ENCODE assay signal across 9 cellular contexts in the genomic region with DNA sequence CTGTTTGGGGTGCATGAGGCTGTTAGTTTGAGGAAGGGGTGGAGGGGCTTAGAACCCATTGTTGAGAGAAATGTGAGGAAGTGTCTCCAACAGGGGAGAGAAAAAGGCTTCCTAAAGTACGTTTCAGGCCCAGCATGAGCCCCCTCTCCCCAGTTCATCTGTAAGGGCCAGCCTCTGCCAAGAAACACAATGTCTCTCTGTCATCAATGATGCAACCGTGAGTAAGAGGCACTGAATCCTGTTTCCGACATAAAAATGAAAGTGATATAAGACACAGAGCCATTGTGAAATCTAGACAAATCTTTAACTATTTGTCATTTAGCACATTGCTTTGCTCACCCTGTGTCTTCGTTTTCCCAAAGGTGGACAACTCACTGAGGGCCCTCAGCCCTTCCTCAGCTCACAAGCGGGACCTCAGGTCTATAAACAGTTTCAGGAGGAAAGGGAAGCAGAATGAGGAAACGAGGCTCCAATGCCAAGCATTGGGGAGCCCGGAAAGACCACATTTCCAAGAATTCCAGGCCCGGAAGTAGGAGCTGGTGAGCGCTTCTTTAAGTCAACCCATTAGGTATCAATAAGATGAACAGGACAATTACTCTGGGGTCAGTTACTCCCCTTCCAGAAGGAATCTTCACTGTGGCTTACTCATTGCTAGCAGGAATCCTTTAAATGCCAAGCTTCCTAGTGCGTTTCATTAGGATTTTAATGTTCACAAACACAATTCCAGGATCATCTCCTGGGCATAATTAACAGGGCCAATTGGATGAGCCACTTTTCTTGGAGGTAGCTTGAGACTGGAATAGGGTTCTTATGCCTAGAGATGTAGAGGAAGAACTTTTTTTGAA. TPM values are rescaled to one million over a fixed set of nuclear protein-coding genes. Genes with fewer than 3 reads are reported as not detected.
DNase-seq lines count a peak whose midpoint lies in the region; ATAC-seq and TF ChIP-seq lines count a peak whose summit lies in the region.
"Had no signal": no experiment of that assay in that cellular context is flagged by ENCODE, and none has a peak within 500 bp of the region (broad histone marks: within the 10 kb centered on the region; RNA-seq: fewer than 3 reads in every experiment).

No MANE protein-coding gene starts in this region.

- H3K9me3 ChIP-seq in skeletal muscle satellite cell (replicated peaks; ENCODE audit: low read length): no peaks in the 10 kb centered on the region

- H3K9ac ChIP-seq in skeletal muscle satellite cell (ENCODE audit: low read depth, low read length): peak overlapping the region; percentile 69

- H3K27me3 ChIP-seq in skeletal muscle satellite cell (ENCODE audit: control insufficient read depth, insufficient read depth, low read length): no peaks in the 10 kb centered on the region

- H3K4me2 ChIP-seq in skeletal muscle satellite cell (ENCODE audit: low read length): peak overlapping the region; percentile 78

- no peak overlapping the region for H3K4me3 ChIP-seq in fibroblast of villous mesenchyme (ENCODE audit: low read depth, low read length)
- peak overlapping the region; percentile 60 for H3K4me3 ChIP-seq in skeletal muscle satellite cell (ENCODE audit: low read length)

- no peaks in the 10 kb centered on the region for H3K36me3 ChIP-seq in skeletal muscle satellite cell (ENCODE audit: insufficient read depth, low read length)

- DNase-seq in SIG-M5 (lab: John Stamatoyannopoulos, UW) (peak; percentile 50), fibroblast of villous mesenchyme (ENCODE audit: low read depth) (peak; percentile 95)
- DNase-seq in stimulated activated CD4-positive, alpha-beta T cell treated with anti-CD3 and anti-CD28 coated beads, Interleukin-2, amount 100 ng/mL, for 48 hours: no peak
- DNase-seq: T-helper 17 cell had no signal

- ATAC-seq in GM18511 (IDR thresholded peaks at IDR 0.05; ENCODE audit: unreplicated experiment) (peak; percentile 71), GM18520 (IDR thresholded peaks at IDR 0.05; ENCODE audit: unreplicated experiment) (no peak), HG02623 (IDR thresholded peaks at IDR 0.05; ENCODE audit: unreplicated experiment) (no peak), HG03378 (IDR thresholded peaks at IDR 0.05; ENCODE audit: unreplicated experiment) (no peak)
- ATAC-seq: T-helper 17 cell had no signal

- no peak for TF ChIP-seq CTCF in fibroblast of villous mesenchyme (IDR thresholded peaks at IDR 0.05; ENCODE audit: insufficient read depth, low read depth, low read length)

- H3K4me1 ChIP-seq in skeletal muscle satellite cell (ENCODE audit: control insufficient read depth, insufficient read depth, low read length): peaks cover 19% of the 10 kb centered on the region

RNA-seq across cellular contexts. Expression of a gene that starts 59.0 kb away (rescaled TPM):
- 2.6 and 3.5 TPM in 2 replicates for total RNA-seq in fibroblast of villous mesenchyme
- 16.7 and 26.2 TPM in 2 replicates for total RNA-seq in skeletal muscle satellite cell (2012; rRNA removed)

Comparison
In these comparisons a context has a peak if more than half of its experiments do, and no peak if none do; other contexts are left out.
1. DNase-seq: peak in SIG-M5 (single experiment) and fibroblast of villous mesenchyme (single experiment); none in stimulated activated CD4-positive, alpha-beta T cell treated with anti-CD3 and anti-CD28 coated beads, Interleukin-2, amount 100 ng/mL, for 48 hours (0 of 2).